2 cellular contexts compared by ENCODE assay signal in the genomic region with DNA sequence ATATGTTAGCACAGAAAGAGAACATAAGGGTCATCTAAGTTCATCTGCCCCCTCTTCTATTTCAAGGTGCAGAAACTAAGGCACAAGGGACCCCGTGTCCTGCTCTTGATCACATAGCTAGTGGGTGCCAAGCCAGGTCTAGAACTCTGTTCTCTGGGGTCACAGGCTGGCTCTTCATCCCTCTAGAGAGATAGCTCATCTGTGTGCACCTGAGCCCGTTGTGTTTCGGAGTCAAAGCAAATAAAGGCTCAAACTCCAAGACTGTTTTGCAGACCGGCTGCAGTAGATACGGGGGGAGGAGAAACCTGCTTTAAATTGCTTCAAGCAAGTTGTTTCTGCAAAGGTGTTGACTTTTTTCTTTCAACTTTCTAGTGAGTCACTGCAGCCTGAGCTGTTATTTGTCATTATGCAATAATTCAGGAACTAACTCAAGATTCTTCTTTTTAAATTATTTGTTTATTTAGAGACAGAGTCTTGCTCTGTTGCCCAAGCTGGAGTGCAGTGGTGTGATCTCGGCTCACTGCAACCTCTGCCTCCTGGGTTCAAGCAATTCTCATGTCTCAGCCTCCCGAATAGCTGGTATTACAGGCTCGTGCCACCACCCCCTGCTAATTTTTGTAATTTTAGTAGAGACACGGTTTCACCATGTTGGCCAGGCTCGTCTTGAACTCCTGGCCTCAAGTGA.
A peak's percentile ranks its signal among the peaks of the same experiment; 100 is the strongest.
TF ChIP-seq lines count a peak whose summit lies in the region.

No MANE protein-coding gene starts in this region.

TF ChIP-seq in A549, 52 proteins besides CTCF, POLR2A, EP300 and RAD21:
- TF ChIP-seq, protein P1, sequence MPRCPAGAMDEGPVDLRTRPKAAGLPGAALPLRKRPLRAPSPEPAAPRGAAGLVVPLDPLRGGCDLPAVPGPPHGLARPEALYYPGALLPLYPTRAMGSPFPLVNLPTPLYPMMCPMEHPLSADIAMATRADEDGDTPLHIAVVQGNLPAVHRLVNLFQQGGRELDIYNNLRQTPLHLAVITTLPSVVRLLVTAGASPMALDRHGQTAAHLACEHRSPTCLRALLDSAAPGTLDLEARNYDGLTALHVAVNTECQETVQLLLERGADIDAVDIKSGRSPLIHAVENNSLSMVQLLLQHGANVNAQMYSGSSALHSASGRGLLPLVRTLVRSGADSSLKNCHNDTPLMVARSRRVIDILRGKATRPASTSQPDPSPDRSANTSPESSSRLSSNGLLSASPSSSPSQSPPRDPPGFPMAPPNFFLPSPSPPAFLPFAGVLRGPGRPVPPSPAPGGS (IDR thresholded peaks at IDR 0.05) = 0 out of 3 replicates have a peak, but pooled peaks have one; percentile 60
- TF ChIP-seq CBX2 (IDR thresholded peaks at IDR 0.05; ENCODE audit: borderline replicate concordance, low read depth) (no peak), GATA3 (IDR thresholded peaks at IDR 0.05; ENCODE audit: borderline replicate concordance) (peak; percentile 48; the same call in 1 of the 2 replicates), JUNB (IDR thresholded peaks at IDR 0.05) (peak; percentile 85), CEBPB (IDR thresholded peaks at IDR 0.05) (peak; percentile 94 to 95), RFX5 (IDR thresholded peaks at IDR 0.05) (no peak), FOSL2 (IDR thresholded peaks at IDR 0.05) (peak; percentile 81), FOSL2 (CRISPR knock-in tag; IDR thresholded peaks at IDR 0.05) (peak; percentile 92), JUN (IDR thresholded peaks at IDR 0.05) (peak; percentile 75 to 92; a peak in 3 of 5 replicates)
- TF ChIP-seq, protein P2, sequence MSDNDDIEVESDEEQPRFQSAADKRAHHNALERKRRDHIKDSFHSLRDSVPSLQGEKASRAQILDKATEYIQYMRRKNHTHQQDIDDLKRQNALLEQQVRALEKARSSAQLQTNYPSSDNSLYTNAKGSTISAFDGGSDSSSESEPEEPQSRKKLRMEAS (IDR thresholded peaks at IDR 0.05) = peak; percentile 17; the same call in 1 of the 2 replicates
- TF ChIP-seq, protein P3, sequence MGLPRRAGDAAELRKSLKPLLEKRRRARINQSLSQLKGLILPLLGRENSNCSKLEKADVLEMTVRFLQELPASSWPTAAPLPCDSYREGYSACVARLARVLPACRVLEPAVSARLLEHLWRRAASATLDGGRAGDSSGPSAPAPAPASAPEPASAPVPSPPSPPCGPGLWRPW (IDR thresholded peaks at IDR 0.05) = peak; percentile 74

TF ChIP-seq in IMR-90, 13 proteins besides CTCF, POLR2A, EP300 and RAD21:
- TF ChIP-seq MAFK (IDR thresholded peaks at IDR 0.05; ENCODE audit: low read depth, low read length) (no peak), NFE2L2 (IDR thresholded peaks at IDR 0.05; ENCODE audit: low read depth, low read length) (no peak), CEBPB (IDR thresholded peaks at IDR 0.05; ENCODE audit: low read depth, low read length) (peak; percentile 80), FOS (IDR thresholded peaks at IDR 0.05; ENCODE audit: low read depth, low read length) (no peak), SMC3 (IDR thresholded peaks at IDR 0.05; ENCODE audit: low read depth, low read length) (no peak)
